1 cellular context compared by ENCODE assay signal in the genomic region with DNA sequence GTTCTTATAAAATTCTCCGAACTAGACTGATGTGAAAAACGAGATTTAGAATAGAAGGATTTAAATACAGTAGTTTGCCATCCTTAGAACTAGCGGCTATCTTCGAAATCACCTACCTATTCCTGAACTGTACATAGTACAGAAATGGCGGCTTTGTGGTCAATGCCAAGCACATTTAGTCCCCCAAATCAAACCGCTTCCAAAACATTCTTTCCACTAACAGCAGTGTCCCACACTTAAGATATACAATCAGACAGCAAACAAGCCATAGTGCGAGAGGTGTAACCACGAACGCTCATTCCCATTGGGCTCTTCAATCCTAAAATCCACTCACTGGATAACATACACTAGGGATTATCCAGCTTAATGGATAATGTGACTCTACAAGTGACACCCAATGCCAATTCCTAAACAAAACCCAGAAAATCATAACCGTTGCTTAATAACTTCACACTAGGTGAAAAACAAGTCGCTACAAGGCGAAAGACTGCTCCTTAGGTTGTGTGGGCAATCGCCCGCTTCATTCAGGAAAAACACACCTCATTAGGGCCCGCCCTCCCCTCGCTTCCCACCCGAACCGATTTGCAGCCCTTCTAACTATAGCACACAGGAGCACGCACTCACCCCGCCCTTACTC.
A peak's percentile ranks its signal among the peaks of the same experiment; 100 is the strongest.
TF ChIP-seq lines count a peak whose summit lies in the region.

No MANE protein-coding gene starts in this region.

TF ChIP-seq in HepG2, 621 proteins besides CTCF, POLR2A, EP300 and RAD21 (continued from another document):
- TF ChIP-seq, protein P1, sequence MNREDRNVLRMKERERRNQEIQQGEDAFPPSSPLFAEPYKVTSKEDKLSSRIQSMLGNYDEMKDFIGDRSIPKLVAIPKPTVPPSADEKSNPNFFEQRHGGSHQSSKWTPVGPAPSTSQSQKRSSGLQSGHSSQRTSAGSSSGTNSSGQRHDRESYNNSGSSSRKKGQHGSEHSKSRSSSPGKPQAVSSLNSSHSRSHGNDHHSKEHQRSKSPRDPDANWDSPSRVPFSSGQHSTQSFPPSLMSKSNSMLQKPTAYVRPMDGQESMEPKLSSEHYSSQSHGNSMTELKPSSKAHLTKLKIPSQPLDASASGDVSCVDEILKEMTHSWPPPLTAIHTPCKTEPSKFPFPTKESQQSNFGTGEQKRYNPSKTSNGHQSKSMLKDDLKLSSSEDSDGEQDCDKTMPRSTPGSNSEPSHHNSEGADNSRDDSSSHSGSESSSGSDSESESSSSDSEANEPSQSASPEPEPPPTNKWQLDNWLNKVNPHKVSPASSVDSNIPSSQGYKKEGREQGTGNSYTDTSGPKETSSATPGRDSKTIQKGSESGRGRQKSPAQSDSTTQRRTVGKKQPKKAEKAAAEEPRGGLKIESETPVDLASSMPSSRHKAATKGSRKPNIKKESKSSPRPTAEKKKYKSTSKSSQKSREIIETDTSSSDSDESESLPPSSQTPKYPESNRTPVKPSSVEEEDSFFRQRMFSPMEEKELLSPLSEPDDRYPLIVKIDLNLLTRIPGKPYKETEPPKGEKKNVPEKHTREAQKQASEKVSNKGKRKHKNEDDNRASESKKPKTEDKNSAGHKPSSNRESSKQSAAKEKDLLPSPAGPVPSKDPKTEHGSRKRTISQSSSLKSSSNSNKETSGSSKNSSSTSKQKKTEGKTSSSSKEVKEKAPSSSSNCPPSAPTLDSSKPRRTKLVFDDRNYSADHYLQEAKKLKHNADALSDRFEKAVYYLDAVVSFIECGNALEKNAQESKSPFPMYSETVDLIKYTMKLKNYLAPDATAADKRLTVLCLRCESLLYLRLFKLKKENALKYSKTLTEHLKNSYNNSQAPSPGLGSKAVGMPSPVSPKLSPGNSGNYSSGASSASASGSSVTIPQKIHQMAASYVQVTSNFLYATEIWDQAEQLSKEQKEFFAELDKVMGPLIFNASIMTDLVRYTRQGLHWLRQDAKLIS (CRISPR knock-in tag; IDR thresholded peaks at IDR 0.05), result 0 out of 2 replicates have a peak, but pooled peaks have one; percentile 19
- TF ChIP-seq ZFP36 (IDR thresholded peaks at IDR 0.05; ENCODE audit: borderline replicate concordance, low read depth, low read length, partially characterized antibody), result no peak
- TF ChIP-seq MTA1 (CRISPR knock-in tag; IDR thresholded peaks at IDR 0.05; ENCODE audit: borderline replicate concordance), result 0 out of 2 replicates have a peak, but pooled peaks have one; percentile 56
- TF ChIP-seq CBX1 (IDR thresholded peaks at IDR 0.05; ENCODE audit: low read depth), result no peak
- no peak for TF ChIP-seq MATR3 (CRISPR knock-in tag; IDR thresholded peaks at IDR 0.05)
- 0 out of 2 replicates have a peak, but pooled peaks have one; percentile 1 for TF ChIP-seq ZNF670 (CRISPR knock-in tag; IDR thresholded peaks at IDR 0.05; ENCODE audit: borderline replicate concordance)
- no peak for TF ChIP-seq ADNP (CRISPR knock-in tag; IDR thresholded peaks at IDR 0.05)
- TF ChIP-seq NFIC (IDR thresholded peaks at IDR 0.05; ENCODE audit: low read length), result no peak
- TF ChIP-seq ZBTB3 (CRISPR knock-in tag; IDR thresholded peaks at IDR 0.05; ENCODE audit: borderline replicate concordance, low read depth), result peak; percentile 76; the same call in 1 of the 2 replicates
- peak; percentile 23; the same call in 1 of the 2 replicates for TF ChIP-seq ZNF816 (CRISPR knock-in tag; IDR thresholded peaks at IDR 0.05; ENCODE audit: borderline replicate concordance)
